18 cellular contexts compared by ENCODE assay signal in genomic region chr1:154429118-154429517, GRCh38. TPM values are rescaled to one million over a fixed set of nuclear protein-coding genes. Genes with fewer than 3 reads are reported as not detected.
DNase-seq lines count a peak whose midpoint lies in the region; ATAC-seq, FAIRE-seq and TF ChIP-seq lines count a peak whose summit lies in the region.
"Had no signal": no experiment of that assay in that cellular context is flagged by ENCODE, and none has a peak within 500 bp of the region (broad histone marks: within the 10 kb centered on the region; RNA-seq: fewer than 3 reads in every experiment).

No MANE protein-coding gene starts in this region.

- CTCF ChIA-PET in HepG2 (lab: Yijun Ruan, JAX; ENCODE audit: low intra/inter-chr PET ratio, low total read pairs): no interaction called here

- no peaks in the 10 kb centered on the region for H4K20me1 ChIP-seq in HepG2 (ENCODE audit: insufficient read depth, low read length)

- H3K9me3 ChIP-seq in liver (ENCODE audit: control insufficient read depth in 4 of 4, low read length in 3 of 4) (no peaks in the 10 kb centered on the region), HepG2 (ENCODE audit: low read length) (no peaks in the 10 kb centered on the region), neutrophil (no peaks in the 10 kb centered on the region), vagina (no peaks in the 10 kb centered on the region), lower lobe of right lung (no peaks in the 10 kb centered on the region)
- H3K9me3 ChIP-seq: adrenal gland had no signal

- TF ChIP-seq CTCF in liver (IDR thresholded peaks at IDR 0.05; ENCODE audit: low read depth, low read length, missing input control): no peak
- TF ChIP-seq CTCF in HepG2 (CRISPR knock-in tag; IDR thresholded peaks at IDR 0.05): no peak
- TF ChIP-seq CTCF in neutrophil (IDR thresholded peaks at IDR 0.05): no peak
- no peak for TF ChIP-seq CTCF in vagina (IDR thresholded peaks at IDR 0.05)
- TF ChIP-seq CTCF in lower lobe of right lung (IDR thresholded peaks at IDR 0.05): no peak

- BruUV-seq in HepG2 (replicated peaks; lab: Mats Ljungman, UMichigan): no TSS peak

- intact Hi-C loops in HepG2 (cut with micrococcal nuclease; ENCODE audit: unreplicated experiment) (no loop called here), vagina (cut with DNase I) (no loop called here), lower lobe of right lung (cut with DNase I) (no loop called here)

- H3K4me2 ChIP-seq in HepG2 (ENCODE audit: low read depth, low read length): no peak overlapping the region
- H3K4me2 ChIP-seq: hepatocyte had no signal

- POLR2A ChIA-PET in HepG2 (lab: Yijun Ruan, JAX): interaction anchor here (2.2 kb wide), 1 partner anchor 10 kb away, joined by 8 read pairs; no protein-coding TSS in a partner anchor

- no peaks in the 10 kb centered on the region for H3K27me3 ChIP-seq in liver (ENCODE audit: control insufficient read depth in 4 of 4, insufficient read depth in 4 of 4, low read length in 3 of 4)
- no peaks in the 10 kb centered on the region for H3K27me3 ChIP-seq in HepG2 (ENCODE audit: control insufficient read depth in 1 of 2, insufficient read depth in 2 of 2, low read length in 2 of 2)
- no peaks in the 10 kb centered on the region for H3K27me3 ChIP-seq in neutrophil
- H3K27me3 ChIP-seq in vagina: no peaks in the 10 kb centered on the region
- no peaks in the 10 kb centered on the region for H3K27me3 ChIP-seq in lower lobe of right lung (ENCODE audit: low read depth)
- H3K27me3 ChIP-seq: adrenal gland, hepatocyte had no signal

- H3K4me1 ChIP-seq in liver (ENCODE audit: control insufficient read depth in 4 of 4, insufficient read depth in 4 of 4, low read length in 3 of 4): peaks cover 4 to 76% (median 42%) of the 10 kb centered on the region in 4 donors
- peaks cover 40% of the 10 kb centered on the region for H3K4me1 ChIP-seq in HepG2 (ENCODE audit: insufficient read depth, low read length)
- peaks cover 38 to 45% of the 10 kb centered on the region in 2 experiments for H3K4me1 ChIP-seq in neutrophil (ENCODE audit: control insufficient read depth in 1 of 2, insufficient read depth in 1 of 2, low read depth in 1 of 2, low read length in 1 of 2)
- peaks cover 82% of the 10 kb centered on the region for H3K4me1 ChIP-seq in vagina
- peaks cover 86% of the 10 kb centered on the region for H3K4me1 ChIP-seq in lower lobe of right lung

- no peak for DNase-seq in HepG2 (ENCODE audit: low spot score)
- peak; percentile 71 for DNase-seq in globus pallidus (ENCODE audit: low spot score)
- DNase-seq in vagina (ENCODE audit: extremely low spot score in 2 of 2): no peak
- no peak for DNase-seq in DMS79 treated with DMSO at 0.1 percent for 48 hours (lab: John Stamatoyannopoulos, UW)
- no peak for DNase-seq in lower lobe of right lung
- DNase-seq in DMS53 (lab: John Stamatoyannopoulos, UW): no peak
- DNase-seq: activated CD4-positive, alpha-beta memory T cell treated with anti-CD3 and anti-CD28 coated beads, Interleukin-2, amount 10 ng/mL, durations not matched to agents 7 days and 5 days; adrenal gland; Calu3; erythroblast; H9; NCI-H2081; nephron progenitor cell had no signal

- H3K79me2 ChIP-seq in HepG2 (ENCODE audit: insufficient read depth, low read length): no peaks in the 10 kb centered on the region

- peaks cover 5 to 40% (median 31%) of the 10 kb centered on the region in 4 donors for H3K36me3 ChIP-seq in liver (ENCODE audit: control insufficient read depth in 4 of 4, insufficient read depth in 3 of 4, low read depth in 1 of 4, low read length in 3 of 4)
- no peaks in the 10 kb centered on the region for H3K36me3 ChIP-seq in HepG2 (replicated peaks in 1 of 2; ENCODE audit: control insufficient read depth in 1 of 2, insufficient read depth in 2 of 2, low read length in 2 of 2)
- H3K36me3 ChIP-seq in neutrophil: peaks cover 82% of the 10 kb centered on the region
- H3K36me3 ChIP-seq in vagina: peaks cover 0 to 6% of the 10 kb centered on the region in 2 donors
- peaks cover 35% of the 10 kb centered on the region for H3K36me3 ChIP-seq in lower lobe of right lung
- H3K36me3 ChIP-seq: adrenal gland had no signal

- H3K4me3 ChIP-seq in liver (ENCODE audit: low read depth in 1 of 3, low read length in 3 of 3) (no peak overlapping the region), HepG2 (replicated peaks in 1 of 3; ENCODE audit: insufficient read depth in 1 of 3, low read depth in 2 of 3, low read length in 3 of 3) (no peak overlapping the region), neutrophil (ENCODE audit: low read depth in 1 of 2, low read length in 1 of 2) (no peak overlapping the region), vagina (no peak overlapping the region), lower lobe of right lung (no peak overlapping the region)
- H3K4me3 ChIP-seq: adrenal gland, hepatocyte had no signal

- no peak for ATAC-seq in HepG2
- ATAC-seq in lower lobe of right lung: no peak
- ATAC-seq: stimulated activated effector memory CD8-positive, alpha-beta T cell treated with anti-CD3 and anti-CD28 coated beads, Interleukin-12 subunit alpha, Interleukin-12 subunit beta, amount 100 ng/mL, for 72 hours had no signal

- H3K9ac ChIP-seq in liver (ENCODE audit: low read depth in 1 of 2, low read length in 2 of 2) (no peak overlapping the region), HepG2 (ENCODE audit: insufficient read depth, low read depth, low read length) (no peak overlapping the region)

- TF ChIP-seq RAD21 in liver (IDR thresholded peaks at IDR 0.05): no peak
- TF ChIP-seq RAD21 in HepG2 (CRISPR knock-in tag; IDR thresholded peaks at IDR 0.05): no peak

- no peak for FAIRE-seq in HepG2 (lab: Jason Lieb, UNC)
- FAIRE-seq: RCC 7860 had no signal

- in situ Hi-C loops in HepG2 (cut with HindIII; ENCODE audit: extremely low pct_ligation_motif_present, low pct_unique_long_range_greater_than_20kb): no loop called here

- WGBS in liver: 88% methylated on average over 15 of the region's 15 CpGs
- WGBS in HepG2 (ENCODE audit: low lambda C conversion rate): 88% methylated on average over 3 of the region's 15 CpGs

- peak overlapping the region; percentile 11 to 70 for H3K27ac ChIP-seq in liver (ENCODE audit: low read depth in 1 of 2, low read length in 2 of 2)
- no peak overlapping the region for H3K27ac ChIP-seq in HepG2 (ENCODE audit: extremely low read length, insufficient read depth, low read length)
- peak overlapping the region; percentile 4 for H3K27ac ChIP-seq in neutrophil
- H3K27ac ChIP-seq in vagina: peak overlapping the region; percentile 46
- H3K27ac ChIP-seq in lower lobe of right lung: no peak overlapping the region

- H2AFZ ChIP-seq in HepG2 (ENCODE audit: low read length): no peak overlapping the region
- H2AFZ ChIP-seq: hepatocyte had no signal

- TF ChIP-seq POLR2A in HepG2 (IDR thresholded peaks at IDR 0.05; ENCODE audit: insufficient read depth in 1 of 2, low read depth in 2 of 2, low read length in 2 of 2) (no peak), vagina (IDR thresholded peaks at IDR 0.05) (no peak)

- TF ChIP-seq EP300 in HepG2 (IDR thresholded peaks at IDR 0.05; ENCODE audit: low read depth in 2 of 2, low read length in 2 of 2) (no peak), HepG2 (CRISPR knock-in tag; IDR thresholded peaks at IDR 0.05; ENCODE audit: borderline replicate concordance) (no peak)

TF ChIP-seq in liver, 16 proteins besides CTCF, POLR2A, EP300 and RAD21 (continues in another document):
- TF ChIP-seq MAX (IDR thresholded peaks at IDR 0.05) (no peak), FOXA2 (IDR thresholded peaks at IDR 0.05) (no peak), GABPA (IDR thresholded peaks at IDR 0.05 in 1 of 2, conservative IDR thresholded peaks at IDR 0.05 in 1 of 2) (no peak)

TF ChIP-seq in HepG2, 621 proteins besides CTCF, POLR2A, EP300 and RAD21 (continues in another document):
- TF ChIP-seq THRA (CRISPR knock-in tag; IDR thresholded peaks at IDR 0.05; ENCODE audit: borderline replicate concordance) (no peak), PTBP1 (IDR thresholded peaks at IDR 0.05; ENCODE audit: low read depth, low read length, poor library complexity, severe bottlenecking) (no peak), CEBPB (IDR thresholded peaks at IDR 0.05; ENCODE audit: borderline replicate concordance, low read depth, low read length) (no peak), ETV6 (CRISPR knock-in tag; conservative IDR thresholded peaks at IDR 0.05) (no peak)

RNA-seq across cellular contexts. Expression of gene IL6R, which starts 24.0 kb away (rescaled TPM):
- total RNA-seq in liver (10 to 100 TPM; 47.0 to 67.6 TPM), HepG2 (2016; rRNA removed; fragmentation: Illumina TruSeq; extraction: Trizol) (3.5 and 5.0 TPM in 2 replicates), vagina (50.8 TPM), lower lobe of right lung (48.5 TPM)
- polyA plus RNA-seq in liver (10 to 100 TPM; 18.8 to 23.6 TPM), HepG2 (2011; rRNA removed) (24.5 and 30.5 TPM in 2 replicates)
- total RNA-seq in HepG2 (2016; cell fraction: cytosol; rRNA removed; fragmentation: Illumina TruSeq; extraction: Trizol; ENCODE audit: low read depth): 0.71 and 0.91 TPM in 2 replicates
- total RNA-seq in HepG2 (2016; cell fraction: insoluble cytoplasmic fraction; rRNA removed; fragmentation: Illumina TruSeq; extraction: Trizol): 1.9 and 4.6 TPM in 2 replicates
- 1.2 and 1.3 TPM in 2 replicates for total RNA-seq in HepG2 (2016; cell fraction: membrane; rRNA removed; fragmentation: Illumina TruSeq; extraction: Trizol)
- 3.7 and 4.0 TPM in 2 replicates for total RNA-seq in HepG2 (2016; cell fraction: nucleus; rRNA removed; fragmentation: Illumina TruSeq; extraction: Trizol)
- polyA plus RNA-seq in HepG2 (2011; cell fraction: cytosol; rRNA removed): 15.2 and 20.2 TPM in 2 replicates
- polyA plus RNA-seq in HepG2 (2011; cell fraction: nucleus; rRNA removed): 15.9 and 16.7 TPM in 2 replicates
- 13.7 and 18.5 TPM in 2 replicates for polyA plus RNA-seq in HepG2 (2012)
- 0.28 and 0.32 TPM in 2 replicates for polyA plus RNA-seq in HepG2 (2016; cell fraction: cytosol; fragmentation: Illumina TruSeq; extraction: Trizol; ENCODE audit: low read depth)
- 1.4 and 2.1 TPM in 2 replicates for polyA plus RNA-seq in HepG2 (2016; cell fraction: insoluble cytoplasmic fraction; fragmentation: Illumina TruSeq; extraction: Trizol; ENCODE audit: low read depth)
- polyA plus RNA-seq in HepG2 (2016; cell fraction: membrane; fragmentation: Illumina TruSeq; extraction: Trizol; ENCODE audit: low read depth): 0.60 and 0.65 TPM in 2 replicates
- polyA plus RNA-seq in HepG2 (2016; cell fraction: nucleus; fragmentation: Illumina TruSeq; extraction: Trizol; ENCODE audit: insufficient read depth, low read depth): 4.0 and 4.9 TPM in 2 replicates
- polyA minus RNA-seq in HepG2 (2011; rRNA and poly(A)+ RNA removed; ENCODE audit: low replicate concordance): 13.3 and 63.4 TPM in 2 replicates
- polyA minus RNA-seq in HepG2 (2011; cell fraction: cytosol; rRNA and poly(A)+ RNA removed): 10.3 and 13.7 TPM in 2 replicates
- polyA minus RNA-seq in HepG2 (2011; cell fraction: nucleus; rRNA and poly(A)+ RNA removed): 13.4 and 13.8 TPM in 2 replicates

Comparison
In these comparisons a context has a peak if more than half of its experiments do, and no peak if none do; other contexts are left out.
1. H3K27ac ChIP-seq: peak in liver (2 of 2), neutrophil (single experiment) and vagina (single experiment); none in HepG2 (single experiment) and lower lobe of right lung (single experiment).